Comparison of ENCODE assay signal across 31 cellular contexts in genomic region chr5:178788381-178789085, GRCh38.
"Had no signal": no experiment of that assay in that cellular context is flagged by ENCODE, and none has a peak within 500 bp of the region (broad histone marks: within the 10 kb centered on the region; RNA-seq: fewer than 3 reads in every experiment).

No MANE protein-coding gene starts in this region.

- H3K4me1 ChIP-seq: body of pancreas, foreskin keratinocyte, heart left ventricle, pancreas, psoas muscle, spleen, suprapubic skin, tibial artery had no signal

- H3K27ac ChIP-seq: body of pancreas, cardiac muscle cell, coronary artery, dorsolateral prefrontal cortex, foreskin keratinocyte, heart left ventricle, pancreas, psoas muscle, spleen, suprapubic skin, tibial artery had no signal

- H3K36me3 ChIP-seq: cardiac muscle cell, heart left ventricle, pancreas, spleen, suprapubic skin, tibial artery had no signal

- H3K9me3 ChIP-seq: body of pancreas, heart left ventricle, pancreas, psoas muscle, spleen, suprapubic skin, tibial artery had no signal

- H3K27me3 ChIP-seq: body of pancreas, cardiac muscle cell, foreskin keratinocyte, heart left ventricle, pancreas, suprapubic skin had no signal

- H3K4me1 Mint-ChIP-seq: activated CD4-positive, alpha-beta T cell treated with anti-CD3 and anti-CD28 coated beads for 36 hours; activated CD8-positive, alpha-beta memory T cell treated with anti-CD3 and anti-CD28 coated beads, Interleukin-2, amount 10 ng/mL, durations not matched to agents 7 days and 5 days; mesothelial cell of epicardium had no signal

- H3K27me3 Mint-ChIP-seq: activated CD8-positive, alpha-beta memory T cell treated with anti-CD3 and anti-CD28 coated beads, Interleukin-2, amount 10 ng/mL, durations not matched to agents 7 days and 5 days; activated naive CD8-positive, alpha-beta T cell had no signal

- ATAC-seq: activated CD4-positive, alpha-beta T cell treated with anti-CD3 and anti-CD28 coated beads for 36 hours; activated CD8-positive, alpha-beta memory T cell treated with anti-CD3 and anti-CD28 coated beads, Interleukin-2, amount 10 ng/mL, durations not matched to agents 7 days and 5 days; activated CD8-positive, alpha-beta T cell treated with anti-CD3 and anti-CD28 coated beads, Interleukin-2, amount 10 ng/mL, durations not matched to agents 7 days and 5 days; activated T-cell treated with anti-CD3 and anti-CD28 coated beads, Interleukin-2, amount 50 U/mL, for 72 hours; body of pancreas; foreskin keratinocyte; heart left ventricle; left ventricle myocardium superior; pancreas; psoas muscle had no signal

- H3K27ac Mint-ChIP-seq: activated CD4-positive, alpha-beta T cell treated with anti-CD3 and anti-CD28 coated beads for 36 hours; activated CD8-positive, alpha-beta memory T cell treated with anti-CD3 and anti-CD28 coated beads, Interleukin-2, amount 10 ng/mL, durations not matched to agents 7 days and 5 days; activated CD8-positive, alpha-beta T cell treated with anti-CD3 and anti-CD28 coated beads, Interleukin-2, amount 10 ng/mL, durations not matched to agents 7 days and 5 days; activated naive CD8-positive, alpha-beta T cell; activated T-cell treated with anti-CD3 and anti-CD28 coated beads, Interleukin-2, amount 50 U/mL, for 72 hours; mesothelial cell of epicardium; naive B cell; nephron progenitor cell; T-helper 2 cell treated with Interferon-gamma antibody and Interleukin-4, amounts not matched to agents 5 μg/mL and 100 μg/mL, for 36 hours had no signal

- H3K4me3 ChIP-seq: body of pancreas, cardiac muscle cell, coronary artery, dorsolateral prefrontal cortex, heart left ventricle, pancreas, psoas muscle, spleen, suprapubic skin, tibial artery had no signal

- DNase-seq: activated CD4-positive, alpha-beta T cell treated with anti-CD3 and anti-CD28 coated beads for 36 hours; activated CD4-positive, CD25-positive, alpha-beta regulatory T cell; activated CD8-positive, alpha-beta memory T cell treated with anti-CD3 and anti-CD28 coated beads, Interleukin-2, amount 10 ng/mL, durations not matched to agents 7 days and 5 days; activated CD8-positive, alpha-beta T cell treated with anti-CD3 and anti-CD28 coated beads, Interleukin-2, amount 10 ng/mL, durations not matched to agents 7 days and 5 days; activated naive CD4-positive, alpha-beta T cell treated with Interleukin-2 at 50 U/mL for 16 hours; activated T-cell treated with anti-CD3 and anti-CD28 coated beads for 4 hours; activated T-cell treated with anti-CD3 and anti-CD28 coated beads, Interleukin-2, amount 50 U/mL, for 72 hours; body of pancreas; cerebellar nuclear complex; effector memory CD4-positive, alpha-beta T cell; foreskin keratinocyte; heart left ventricle; islet precursor cell; left ventricle myocardium superior; mammary epithelial cell; naive B cell; nephron progenitor cell; nucleus accumbens; psoas muscle; spleen; stimulated activated naive CD4-positive, alpha-beta T cell; T-helper 1 cell had no signal

- H3K36me3 Mint-ChIP-seq: activated CD8-positive, alpha-beta memory T cell treated with anti-CD3 and anti-CD28 coated beads, Interleukin-2, amount 10 ng/mL, durations not matched to agents 7 days and 5 days; activated naive CD8-positive, alpha-beta T cell; naive B cell had no signal

- H3K4me3 Mint-ChIP-seq: activated CD4-positive, alpha-beta T cell treated with anti-CD3 and anti-CD28 coated beads for 36 hours; activated CD8-positive, alpha-beta memory T cell treated with anti-CD3 and anti-CD28 coated beads, Interleukin-2, amount 10 ng/mL, durations not matched to agents 7 days and 5 days; activated CD8-positive, alpha-beta T cell treated with anti-CD3 and anti-CD28 coated beads, Interleukin-2, amount 10 ng/mL, durations not matched to agents 7 days and 5 days; activated naive CD8-positive, alpha-beta T cell; activated T-cell treated with anti-CD3 and anti-CD28 coated beads, Interleukin-2, amount 50 U/mL, for 72 hours; mesothelial cell of epicardium; naive B cell; nephron progenitor cell; T-helper 2 cell treated with Interferon-gamma antibody and Interleukin-4, amounts not matched to agents 5 μg/mL and 100 μg/mL, for 36 hours had no signal

- H3K9me3 Mint-ChIP-seq: activated T-cell treated with anti-CD3 and anti-CD28 coated beads, Interleukin-2, amount 50 U/mL, for 72 hours had no signal
